Comparison of ENCODE assay signal across 8 cellular contexts in genomic region chr11:131674051-131674755, GRCh38.
A peak's percentile ranks its signal among the peaks of the same experiment; 100 is the strongest.
DNase-seq lines count a peak whose midpoint lies in the region; ATAC-seq, FAIRE-seq and TF ChIP-seq lines count a peak whose summit lies in the region.

No MANE protein-coding gene starts in this region.

- no peak for FAIRE-seq in bronchial epithelial cell (lab: Jason Lieb, UNC)

- peak; percentile 88 for ATAC-seq in GM21390 (IDR thresholded peaks at IDR 0.05; ENCODE audit: unreplicated experiment)

- DNase-seq in NCI-H345 (lab: John Stamatoyannopoulos, UW) (peak; percentile 54), NCI-H345 treated with DMSO at 0.1 percent for 48 hours (lab: John Stamatoyannopoulos, UW; ENCODE audit: unreplicated experiment) (no peak), HK-2 (ENCODE audit: unreplicated experiment) (peak; percentile 58), RKO (ENCODE audit: low spot score) (peak; percentile 62), bronchial epithelial cell (ENCODE audit: low read depth) (peak; percentile 66), kidney glomerular epithelial cell (lab: John Stamatoyannopoulos, UW) (peak; percentile 86)
- peak in 2 of 3 donors; percentile 33 to 40 for DNase-seq in stimulated activated CD4-positive, alpha-beta T cell treated with anti-CD3 and anti-CD28 coated beads, TNF-alpha, amount 100 ng/mL, for 48 hours (ENCODE audit: low read depth in 3 of 3)

- TF ChIP-seq CTCF in bronchial epithelial cell (IDR thresholded peaks at IDR 0.05; ENCODE audit: insufficient read depth, low read length, severe bottlenecking) = peak; percentile 97

- no peaks in the 10 kb centered on the region for H3K36me3 ChIP-seq in bronchial epithelial cell (ENCODE audit: control insufficient read depth, insufficient read depth, low read length)

- no peak overlapping the region for H3K4me3 ChIP-seq in bronchial epithelial cell (ENCODE audit: low read depth, low read length)

- no peaks in the 10 kb centered on the region for H3K27me3 ChIP-seq in bronchial epithelial cell (ENCODE audit: control insufficient read depth, insufficient read depth, low read length)
